1 cellular context compared by ENCODE assay signal in the genomic region with DNA sequence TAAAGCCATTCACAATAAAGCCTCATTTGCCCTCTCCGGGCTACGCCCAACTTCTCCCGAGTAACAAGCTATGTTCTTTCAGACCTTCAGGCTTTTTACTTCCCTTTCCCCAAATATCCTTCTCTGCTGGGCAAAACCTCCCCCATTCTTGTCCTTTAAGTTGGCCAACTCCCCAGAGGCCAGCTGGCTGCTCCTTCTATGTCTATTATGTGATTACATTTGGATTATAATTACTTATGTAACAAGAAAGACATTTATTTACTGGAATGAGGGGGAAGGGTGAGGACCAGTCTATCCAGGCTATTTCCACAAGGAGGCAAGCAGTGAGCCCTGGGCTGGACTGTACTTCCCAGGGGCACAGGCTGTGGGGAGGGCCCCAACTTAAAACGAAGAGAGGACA.
TF ChIP-seq lines count a peak whose summit lies in the region.

No MANE protein-coding gene starts in this region.

TF ChIP-seq in IMR-90, 13 proteins besides CTCF, POLR2A, EP300 and RAD21 (continued from another document):
- TF ChIP-seq CHD1 (IDR thresholded peaks at IDR 0.05; ENCODE audit: low read depth, low read length), result no peak
- TF ChIP-seq, protein P1, sequence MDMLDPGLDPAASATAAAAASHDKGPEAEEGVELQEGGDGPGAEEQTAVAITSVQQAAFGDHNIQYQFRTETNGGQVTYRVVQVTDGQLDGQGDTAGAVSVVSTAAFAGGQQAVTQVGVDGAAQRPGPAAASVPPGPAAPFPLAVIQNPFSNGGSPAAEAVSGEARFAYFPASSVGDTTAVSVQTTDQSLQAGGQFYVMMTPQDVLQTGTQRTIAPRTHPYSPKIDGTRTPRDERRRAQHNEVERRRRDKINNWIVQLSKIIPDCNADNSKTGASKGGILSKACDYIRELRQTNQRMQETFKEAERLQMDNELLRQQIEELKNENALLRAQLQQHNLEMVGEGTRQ (IDR thresholded peaks at IDR 0.05; ENCODE audit: low read depth, low read length), result no peak
- TF ChIP-seq RCOR1 (IDR thresholded peaks at IDR 0.05; ENCODE audit: insufficient replicate concordance, low read length), result no peak
- no peak for TF ChIP-seq RFX5 (IDR thresholded peaks at IDR 0.05; ENCODE audit: low read depth, low read length)
- TF ChIP-seq FOS (IDR thresholded peaks at IDR 0.05; ENCODE audit: low read depth, low read length), result no peak
- TF ChIP-seq, protein P2, sequence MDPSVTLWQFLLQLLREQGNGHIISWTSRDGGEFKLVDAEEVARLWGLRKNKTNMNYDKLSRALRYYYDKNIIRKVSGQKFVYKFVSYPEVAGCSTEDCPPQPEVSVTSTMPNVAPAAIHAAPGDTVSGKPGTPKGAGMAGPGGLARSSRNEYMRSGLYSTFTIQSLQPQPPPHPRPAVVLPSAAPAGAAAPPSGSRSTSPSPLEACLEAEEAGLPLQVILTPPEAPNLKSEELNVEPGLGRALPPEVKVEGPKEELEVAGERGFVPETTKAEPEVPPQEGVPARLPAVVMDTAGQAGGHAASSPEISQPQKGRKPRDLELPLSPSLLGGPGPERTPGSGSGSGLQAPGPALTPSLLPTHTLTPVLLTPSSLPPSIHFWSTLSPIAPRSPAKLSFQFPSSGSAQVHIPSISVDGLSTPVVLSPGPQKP (IDR thresholded peaks at IDR 0.05; ENCODE audit: borderline replicate concordance, low read depth, low read length), result no peak
- no peak for TF ChIP-seq CEBPB (IDR thresholded peaks at IDR 0.05; ENCODE audit: low read depth, low read length)
- no peak for TF ChIP-seq MXI1 (IDR thresholded peaks at IDR 0.05; ENCODE audit: borderline replicate concordance, low read depth, low read length)
- no peak for TF ChIP-seq BHLHE40 (IDR thresholded peaks at IDR 0.05; ENCODE audit: low read depth, low read length)
